8 cellular contexts compared by ENCODE assay signal in the genomic region with DNA sequence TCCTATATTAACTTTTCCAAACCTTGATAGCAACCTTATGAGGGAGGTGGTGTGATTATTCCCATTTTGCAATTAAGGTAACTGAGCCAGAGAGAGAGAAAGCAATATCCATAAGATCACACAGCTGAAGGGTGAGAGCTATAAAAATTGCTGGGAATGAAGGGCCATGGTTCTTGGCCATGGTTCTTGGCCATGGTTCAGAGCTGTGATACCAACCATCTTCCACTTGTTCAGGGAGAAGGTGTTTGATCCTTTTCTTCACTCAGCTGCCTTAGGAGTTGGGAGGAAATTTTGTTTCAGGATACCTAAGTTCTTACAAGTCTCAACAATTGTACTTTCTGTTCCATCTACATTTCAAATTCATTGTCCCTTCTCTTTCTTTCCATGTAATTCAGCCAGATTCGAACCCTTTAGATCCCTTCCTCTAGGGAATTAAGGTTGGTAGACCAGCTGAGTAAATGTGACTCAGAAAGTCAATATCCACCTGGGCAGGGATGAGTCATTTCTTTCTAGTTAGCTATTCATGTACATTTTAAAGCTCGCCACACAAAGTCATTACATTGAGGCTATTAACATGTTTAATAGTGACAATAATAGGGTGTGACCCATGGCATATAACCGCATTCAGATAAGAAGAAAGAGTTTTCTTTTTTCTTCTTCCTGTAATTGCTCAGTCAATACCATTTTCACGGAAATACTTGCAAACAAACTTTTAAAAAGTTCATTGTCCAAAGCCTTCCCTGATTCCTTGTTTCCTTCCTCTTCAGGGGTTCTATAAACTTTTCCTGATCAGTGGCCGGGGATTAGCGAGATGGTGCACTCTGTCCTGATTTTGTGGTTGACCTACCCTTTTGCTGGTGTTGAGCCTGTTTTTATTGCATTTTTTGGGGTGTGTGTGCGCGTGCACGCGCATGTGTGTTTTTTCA.
A peak's percentile ranks its signal among the peaks of the same experiment; 100 is the strongest.
DNase-seq lines count a peak whose midpoint lies in the region; ATAC-seq lines count a peak whose summit lies in the region.

No MANE protein-coding gene starts in this region.

- no peak overlapping the region for H3K4me3 ChIP-seq in mucosa of stomach (ENCODE audit: low read length)

- H3K9me3 ChIP-seq in mucosa of stomach (ENCODE audit: control insufficient read depth, low read length) = no peaks in the 10 kb centered on the region

- H3K36me3 Mint-ChIP-seq in activated naive CD8-positive, alpha-beta T cell treated with anti-CD3 and anti-CD28 coated beads, Interleukin-2, amount 50 U/mL, for 24 hours (ENCODE audit: low read depth) = peaks cover 10% of the 10 kb centered on the region

- ATAC-seq in GM18502 (IDR thresholded peaks at IDR 0.05; ENCODE audit: poor library complexity, unreplicated experiment) (peak; percentile 65), HG03159 (IDR thresholded peaks at IDR 0.05; ENCODE audit: unreplicated experiment) (peak; percentile 56), HG02885 (IDR thresholded peaks at IDR 0.05; ENCODE audit: poor library complexity, unreplicated experiment) (no peak)
- ATAC-seq in activated naive CD8-positive, alpha-beta T cell treated with anti-CD3 and anti-CD28 coated beads, Interleukin-2, amount 50 U/mL, for 24 hours = no peak

- H3K27me3 Mint-ChIP-seq in activated naive CD8-positive, alpha-beta T cell treated with anti-CD3 and anti-CD28 coated beads, Interleukin-2, amount 50 U/mL, for 24 hours = no peaks in the 10 kb centered on the region

- no peaks in the 10 kb centered on the region for H3K27me3 ChIP-seq in mucosa of stomach (ENCODE audit: control insufficient read depth, insufficient read depth, low read length)

- no peak for DNase-seq in activated naive CD8-positive, alpha-beta T cell treated with anti-CD3 and anti-CD28 coated beads, Interleukin-2, amount 50 U/mL, for 24 hours
- DNase-seq in NCI-H2107 (lab: John Stamatoyannopoulos, UW) (no peak), DMS114 treated with DMSO at 0.1 percent for 48 hours (lab: John Stamatoyannopoulos, UW; ENCODE audit: unreplicated experiment) (no peak), NOMO-1 (lab: John Stamatoyannopoulos, UW; ENCODE audit: unreplicated experiment in 2 of 2) (no peak)

- peak overlapping the region; percentile 9 for H3K4me3 Mint-ChIP-seq in activated naive CD8-positive, alpha-beta T cell treated with anti-CD3 and anti-CD28 coated beads, Interleukin-2, amount 50 U/mL, for 24 hours

- H3K9ac ChIP-seq in mucosa of stomach (ENCODE audit: low read length) = peak overlapping the region; percentile 50

- H3K4me1 Mint-ChIP-seq in activated naive CD8-positive, alpha-beta T cell treated with anti-CD3 and anti-CD28 coated beads, Interleukin-2, amount 50 U/mL, for 24 hours = peaks cover 29% of the 10 kb centered on the region

- H3K36me3 ChIP-seq in mucosa of stomach (ENCODE audit: control insufficient read depth, insufficient read depth, low read length) = no peaks in the 10 kb centered on the region

- H3K27ac Mint-ChIP-seq in activated naive CD8-positive, alpha-beta T cell treated with anti-CD3 and anti-CD28 coated beads, Interleukin-2, amount 50 U/mL, for 24 hours = peak overlapping the region; percentile 37

- peaks cover 75% of the 10 kb centered on the region for H3K4me1 ChIP-seq in mucosa of stomach (ENCODE audit: control insufficient read depth, insufficient read depth, low read length)

- H3K9me3 Mint-ChIP-seq in activated naive CD8-positive, alpha-beta T cell treated with anti-CD3 and anti-CD28 coated beads, Interleukin-2, amount 50 U/mL, for 24 hours = peaks cover 6% of the 10 kb centered on the region

Comparison
In these comparisons a context has a peak if more than half of its experiments do, and no peak if none do; other contexts are left out.
1. ATAC-seq: peak in GM18502 (single experiment) and HG03159 (single experiment); none in activated naive CD8-positive, alpha-beta T cell treated with anti-CD3 and anti-CD28 coated beads, Interleukin-2, amount 50 U/mL, for 24 hours (single experiment) and HG02885 (single experiment).